16 cellular contexts compared by ENCODE assay signal in genomic region chr4:123701046-123701445, GRCh38.
DNase-seq lines count a peak whose midpoint lies in the region; ATAC-seq and TF ChIP-seq lines count a peak whose summit lies in the region.
"Had no signal": no experiment of that assay in that cellular context is flagged by ENCODE, and none has a peak within 500 bp of the region (broad histone marks: within the 10 kb centered on the region; RNA-seq: fewer than 3 reads in every experiment).

No MANE protein-coding gene starts in this region.

- H3K4me1 ChIP-seq in heart left ventricle (peaks cover 0 to 11% (median 1%) of the 10 kb centered on the region in 12 donors), mesenchymal stem cell (ENCODE audit: control insufficient read depth, insufficient read depth, low read depth, low read length) (no peaks in the 10 kb centered on the region), suprapubic skin (peaks cover 17% of the 10 kb centered on the region)
- H3K4me1 ChIP-seq: foreskin keratinocyte had no signal

- no peak overlapping the region for H4K91ac ChIP-seq in mesenchymal stem cell (ENCODE audit: low read length)

- no peak overlapping the region for H3K4ac ChIP-seq in mesenchymal stem cell (ENCODE audit: low read depth in 1 of 2, low read length in 2 of 2)

- no peak overlapping the region for H2BK120ac ChIP-seq in mesenchymal stem cell (ENCODE audit: low read depth, low read length)

- TF ChIP-seq EP300 in suprapubic skin (IDR thresholded peaks at IDR 0.05): no peak

- no peak overlapping the region for H3K4me2 ChIP-seq in mesenchymal stem cell (ENCODE audit: low read length, poor library complexity, severe bottlenecking)
- H3K4me2 ChIP-seq: KMS-11 had no signal

- no peak overlapping the region for H3K18ac ChIP-seq in mesenchymal stem cell (ENCODE audit: low read depth in 1 of 2, low read length in 2 of 2)

- peaks cover 0 to 12% (median 0%) of the 10 kb centered on the region in 12 donors for H3K9me3 ChIP-seq in heart left ventricle
- H3K9me3 ChIP-seq in mesenchymal stem cell (ENCODE audit: control insufficient read depth, low read length): no peaks in the 10 kb centered on the region
- no peaks in the 10 kb centered on the region for H3K9me3 ChIP-seq in suprapubic skin

- H2BK5ac ChIP-seq in mesenchymal stem cell (ENCODE audit: low read depth, low read length, poor library complexity, severe bottlenecking): no peak overlapping the region

- H3K4me3 ChIP-seq in heart left ventricle (peak overlapping the region in 1 of 12 donors; percentile 21), cardiac fibroblast (replicated peaks in 1 of 2; ENCODE audit: low read depth in 2 of 2, low read length in 2 of 2) (no peak overlapping the region), mesenchymal stem cell (ENCODE audit: insufficient read depth in 1 of 2, low read depth in 1 of 2, low read length in 2 of 2) (peak overlapping the region in 1 of 2 experiments; percentile 65), suprapubic skin (no peak overlapping the region)

- TF ChIP-seq CTCF in heart left ventricle (IDR thresholded peaks at IDR 0.05) (no peak), cardiac fibroblast (IDR thresholded peaks at IDR 0.05; ENCODE audit: low read depth, low read length) (no peak), suprapubic skin (IDR thresholded peaks at IDR 0.05) (no peak)

- H3K27me3 ChIP-seq in heart left ventricle (no peaks in the 10 kb centered on the region), mesenchymal stem cell (ENCODE audit: control insufficient read depth in 1 of 2, insufficient read depth in 1 of 2, low read length in 2 of 2) (no peaks in the 10 kb centered on the region), suprapubic skin (no peaks in the 10 kb centered on the region)
- H3K27me3 ChIP-seq: foreskin keratinocyte had no signal

- H3K27ac ChIP-seq in heart left ventricle (peak overlapping the region in 10 of 12 donors; percentile 12 to 76 (median 55)), mesenchymal stem cell (ENCODE audit: low read length, poor library complexity, severe bottlenecking) (peak overlapping the region; percentile 94), suprapubic skin (peak overlapping the region; percentile 73)
- H3K27ac ChIP-seq: 22Rv1, foreskin keratinocyte, HL-60, KMS-11 had no signal

- intact Hi-C loops in heart left ventricle (cut with DNase I): no loop called here
- intact Hi-C loops in left ventricle myocardium superior (cut with micrococcal nuclease): no loop called here

- no peak overlapping the region for H2BK12ac ChIP-seq in mesenchymal stem cell (ENCODE audit: low read length in 2 of 2)

- H3K23ac ChIP-seq in mesenchymal stem cell (ENCODE audit: low read length in 2 of 2): no peak overlapping the region

- no peak for DNase-seq in heart left ventricle
- DNase-seq in left ventricle myocardium superior: no peak
- peak; percentile 61 to 71 for DNase-seq in cardiac fibroblast (ENCODE audit: low read depth in 2 of 2)
- DNase-seq in mesenchymal stem cell: no peak
- no peak for DNase-seq in suprapubic skin (ENCODE audit: low spot score in 2 of 2)
- no peak for DNase-seq in SKM-1 (lab: John Stamatoyannopoulos, UW; ENCODE audit: unreplicated experiment)
- no peak for DNase-seq in occipital lobe (lab: John Stamatoyannopoulos, UW)
- DNase-seq: activated CD4-positive, alpha-beta memory T cell treated with anti-CD3 and anti-CD28 coated beads for 36 hours; H9; NCI-H1436 treated with DMSO at 0.1 percent for 48 hours; SHP77 had no signal

- ATAC-seq in heart left ventricle (no peak), left ventricle myocardium superior (no peak), GM21528 (IDR thresholded peaks at IDR 0.05; ENCODE audit: low FRiP score, unreplicated experiment) (no peak)

- H3K79me1 ChIP-seq in mesenchymal stem cell (replicated peaks; ENCODE audit: low read length, poor library complexity, severe bottlenecking): no peaks in the 10 kb centered on the region

- no peaks in the 10 kb centered on the region for H3K36me3 ChIP-seq in heart left ventricle
- H3K36me3 ChIP-seq in mesenchymal stem cell (ENCODE audit: control insufficient read depth in 1 of 2, insufficient read depth in 2 of 2, low read depth in 1 of 2, low read length in 2 of 2): no peaks in the 10 kb centered on the region
- H3K36me3 ChIP-seq in suprapubic skin: no peaks in the 10 kb centered on the region

- H3K14ac ChIP-seq in mesenchymal stem cell (ENCODE audit: low read length in 2 of 2): no peak overlapping the region

- H4K8ac ChIP-seq in mesenchymal stem cell (ENCODE audit: low read length): no peak overlapping the region

- peak overlapping the region; percentile 84 for H3K9ac ChIP-seq in mesenchymal stem cell (ENCODE audit: low read length)
- H3K9ac ChIP-seq: KMS-11 had no signal

- 64 to 75% (median 72%) methylated on average over 2 of the region's 2 CpGs for WGBS in heart left ventricle, 4 donors
- WGBS in mesenchymal stem cell: no CpG with 5 or more reads among the region's 2 CpGs
- WGBS in suprapubic skin: 61% methylated on average over 2 of the region's 2 CpGs

- H2BK15ac ChIP-seq in mesenchymal stem cell (ENCODE audit: low read depth, poor library complexity, severe bottlenecking): no peak overlapping the region

- no peak for TF ChIP-seq POLR2A in heart left ventricle (IDR thresholded peaks at IDR 0.05)
- no peak for TF ChIP-seq POLR2A in suprapubic skin (IDR thresholded peaks at IDR 0.05)

- no peak overlapping the region for H2AK5ac ChIP-seq in mesenchymal stem cell (ENCODE audit: low read length, severe bottlenecking)

- no peak overlapping the region for H2AFZ ChIP-seq in mesenchymal stem cell (ENCODE audit: low read depth, low read length)

Comparison
In these comparisons a context has a peak if more than half of its experiments do, and no peak if none do; other contexts are left out.
1. DNase-seq: peak in cardiac fibroblast (2 of 2); none in heart left ventricle (0 of 5), left ventricle myocardium superior (single experiment), mesenchymal stem cell (single experiment), suprapubic skin (0 of 2), SKM-1 (single experiment) and occipital lobe (single experiment).
2. Peak in every context shown above with its lines, with median percentiles within 50 percentile points of each other: H3K27ac ChIP-seq.